In genomic region chr11:876550-876949, GRCh38 we compare ENCODE assay signal across 18 cellular contexts. TPM values are rescaled to one million over a fixed set of nuclear protein-coding genes. Genes with fewer than 3 reads are reported as not detected.
DNase-seq lines count a peak whose midpoint lies in the region; ATAC-seq and TF ChIP-seq lines count a peak whose summit lies in the region.
"Had no signal": no experiment of that assay in that cellular context is flagged by ENCODE, and none has a peak within 500 bp of the region (broad histone marks: within the 10 kb centered on the region; RNA-seq: fewer than 3 reads in every experiment).

No MANE protein-coding gene starts in this region.

- H3K4me1 ChIP-seq in liver (ENCODE audit: control insufficient read depth in 4 of 4, insufficient read depth in 4 of 4, low read length in 3 of 4) = peaks cover 3 to 10% (median 6%) of the 10 kb centered on the region in 4 donors
- H3K4me1 ChIP-seq: BE2C, prostate gland had no signal

- H3K9me3 ChIP-seq in liver (ENCODE audit: control insufficient read depth in 4 of 4, low read length in 3 of 4) = no peaks in the 10 kb centered on the region
- H3K9me3 ChIP-seq: BE2C, prostate gland, SJCRH30 had no signal

- 38% methylated on average over 12 of the region's 12 CpGs for WGBS in liver

- DNase-seq in Ammon's horn (ENCODE audit: low spot score) (peak; percentile 62), NCI-H1417 (lab: John Stamatoyannopoulos, UW) (peak in 2 of 3 experiments; percentile 38 to 74), cerebellar cortex (ENCODE audit: low spot score) (peak; percentile 88), COLO668 (lab: John Stamatoyannopoulos, UW; ENCODE audit: unreplicated experiment) (no peak)
- DNase-seq: activated CD8-positive, alpha-beta memory T cell treated with anti-CD3 and anti-CD28 coated beads for 24 hours; activated naive CD4-positive, alpha-beta T cell; BE2C; HCEC 1CT; NCI-H510A treated with DMSO at 0.1 percent for 48 hours; SJCRH30; stimulated activated naive CD8-positive, alpha-beta T cell treated with anti-CD3 and anti-CD28 coated beads, Interleukin-15, Interleukin-2, amounts not matched to agents 100 U/mL and 50 U/mL, for 24 hours had no signal

- TF ChIP-seq CTCF in liver (IDR thresholded peaks at IDR 0.05; ENCODE audit: low read depth, low read length, missing input control) = no peak

- peak in 1 of 2 donors; percentile 42 for TF ChIP-seq RAD21 in liver (IDR thresholded peaks at IDR 0.05)

- H3K4me3 ChIP-seq in liver (ENCODE audit: low read depth in 1 of 3, low read length in 3 of 3) = no peak overlapping the region
- H3K4me3 ChIP-seq: cardiac muscle cell, prostate gland, SJCRH30 had no signal

- H3K36me3 ChIP-seq in liver (ENCODE audit: control insufficient read depth in 4 of 4, insufficient read depth in 3 of 4, low read depth in 1 of 4, low read length in 3 of 4) = peaks cover 0 to 16% (median 8%) of the 10 kb centered on the region in 4 donors
- H3K36me3 ChIP-seq: BE2C, prostate gland had no signal

- H3K27ac ChIP-seq in liver (ENCODE audit: low read depth in 1 of 2, low read length in 2 of 2) = no peak overlapping the region
- H3K27ac ChIP-seq: cardiac muscle cell, epithelial cell of prostate, prostate gland, SJCRH30 had no signal

- H3K9ac ChIP-seq in liver (ENCODE audit: low read depth in 1 of 2, low read length in 2 of 2) = no peak overlapping the region

- no peaks in the 10 kb centered on the region for H3K27me3 ChIP-seq in liver (ENCODE audit: control insufficient read depth in 4 of 4, insufficient read depth in 4 of 4, low read length in 3 of 4)
- H3K27me3 ChIP-seq: BE2C, cardiac muscle cell, SJCRH30 had no signal

- ATAC-seq in GM21528 (IDR thresholded peaks at IDR 0.05; ENCODE audit: low FRiP score, unreplicated experiment) (no peak), HG02678 (IDR thresholded peaks at IDR 0.05; ENCODE audit: unreplicated experiment) (no peak), HG03432 (IDR thresholded peaks at IDR 0.05; ENCODE audit: unreplicated experiment) (no peak)
- ATAC-seq: stimulated activated naive CD8-positive, alpha-beta T cell treated with anti-CD3 and anti-CD28 coated beads, Interleukin-15, Interleukin-2, amounts not matched to agents 100 U/mL and 50 U/mL, for 24 hours had no signal

TF ChIP-seq in liver, 16 proteins besides CTCF, POLR2A, EP300 and RAD21:
- TF ChIP-seq SP1 (IDR thresholded peaks at IDR 0.05) = no peak
- TF ChIP-seq YY1 (IDR thresholded peaks at IDR 0.05) = no peak
- TF ChIP-seq RXRA (IDR thresholded peaks at IDR 0.05) = peak; percentile 54 to 63
- TF ChIP-seq HNF4A (conservative IDR thresholded peaks at IDR 0.05) = peak in 1 of 2 donors; percentile 59

RNA-seq across cellular contexts. Expression of gene TSPAN4, which starts 33.9 kb away (rescaled TPM):
- 10 to 100 TPM; 25.2 to 35.6 TPM for total RNA-seq in liver
- 10 to 100 TPM; 16.5 to 38.1 TPM for polyA plus RNA-seq in liver

RNA-seq across cellular contexts. Expression of gene CHID1, which starts 34.1 kb away (rescaled TPM):
- total RNA-seq in liver = 10 to 100 TPM; 39.5 to 67.1 TPM
- polyA plus RNA-seq in liver = 10 to 100 TPM; 51.1 to 68.8 TPM

RNA-seq across cellular contexts. Expression of gene POLR2L, which starts 34.2 kb away (rescaled TPM):
- total RNA-seq in liver = 10 to 100 TPM; 28.1 to 60.4 TPM
- 100 to 1,000 TPM; 152 to 230 TPM for polyA plus RNA-seq in liver

RNA-seq across cellular contexts. Expression of gene CD151, which starts 43.8 kb away (rescaled TPM):
- 100 to 1,000 TPM in 1 of 2 donors, 10 to 100 TPM in 1; 31.6 to 127 TPM for total RNA-seq in liver
- polyA plus RNA-seq in liver = 100 to 1,000 TPM; 121 to 264 TPM

RNA-seq across cellular contexts. Expression of gene CRACR2B, which starts 48.8 kb away (rescaled TPM):
- 1 to 10 TPM in 1 of 2 donors, under 1 TPM in 1; 0.14 to 2.8 TPM for total RNA-seq in liver
- 1 to 10 TPM; 1.6 to 2.9 TPM for polyA plus RNA-seq in liver
